In genomic region chr14:34023824-34024767, GRCh38 we compare ENCODE assay signal across 1 cellular context.
A peak's percentile ranks its signal among the peaks of the same experiment; 100 is the strongest.
TF ChIP-seq lines count a peak whose summit lies in the region.

No MANE protein-coding gene starts in this region.

TF ChIP-seq in HepG2, 621 proteins besides CTCF, POLR2A, EP300 and RAD21 (continued from another document and continues in another):
- TF ChIP-seq GRHL1 (CRISPR knock-in tag; conservative IDR thresholded peaks at IDR 0.05): no peak
- peak; percentile 91 for TF ChIP-seq ZSCAN5A (CRISPR knock-in tag; IDR thresholded peaks at IDR 0.05; ENCODE audit: borderline replicate concordance)
- TF ChIP-seq ZC3H4 (CRISPR knock-in tag; IDR thresholded peaks at IDR 0.05; ENCODE audit: borderline replicate concordance): peak; percentile 46; the same call in 1 of the 2 replicates
- TF ChIP-seq ZNF383 (CRISPR knock-in tag; IDR thresholded peaks at IDR 0.05; ENCODE audit: borderline replicate concordance): no peak; the same call in 1 of the 2 replicates
- TF ChIP-seq ZBTB21 (CRISPR knock-in tag; IDR thresholded peaks at IDR 0.05): 0 out of 2 replicates have a peak, but pooled peaks have one; percentile 17
- TF ChIP-seq ZBTB20 (CRISPR knock-in tag; IDR thresholded peaks at IDR 0.05; ENCODE audit: borderline replicate concordance, low read depth): 0 out of 2 replicates have a peak, but pooled peaks have one; percentile 35
- TF ChIP-seq ONECUT2 (CRISPR knock-in tag; IDR thresholded peaks at IDR 0.05): peak; percentile 23; the same call in 1 of the 2 replicates
- TF ChIP-seq NFAT5 (CRISPR knock-in tag; IDR thresholded peaks at IDR 0.05): no peak
- no peak for TF ChIP-seq XBP1 (CRISPR knock-in tag; IDR thresholded peaks at IDR 0.05)
- TF ChIP-seq KLF11 (CRISPR knock-in tag; IDR thresholded peaks at IDR 0.05): peak; percentile 15
- no peak for TF ChIP-seq ZBTB14 (CRISPR knock-in tag; IDR thresholded peaks at IDR 0.05)
- TF ChIP-seq MIER2 (CRISPR knock-in tag; IDR thresholded peaks at IDR 0.05): peak; percentile 76
- TF ChIP-seq ETV5 (CRISPR knock-in tag; IDR thresholded peaks at IDR 0.05; ENCODE audit: borderline replicate concordance): peak; percentile 97
- TF ChIP-seq NCOA5 (CRISPR knock-in tag; IDR thresholded peaks at IDR 0.05): no peak
- TF ChIP-seq CENPT (CRISPR knock-in tag; IDR thresholded peaks at IDR 0.05; ENCODE audit: low read depth): no peak
- TF ChIP-seq FOXP1 (IDR thresholded peaks at IDR 0.05): peak; percentile 73
- TF ChIP-seq FOXP1 (CRISPR knock-in tag; IDR thresholded peaks at IDR 0.05): peak; percentile 91
- TF ChIP-seq SATB2 (CRISPR knock-in tag; IDR thresholded peaks at IDR 0.05): peak; percentile 85
- TF ChIP-seq IKZF4 (CRISPR knock-in tag; IDR thresholded peaks at IDR 0.05; ENCODE audit: borderline replicate concordance, low read depth, not compliant biosample characterization): peak; percentile 57
- TF ChIP-seq KAT8 (CRISPR knock-in tag; IDR thresholded peaks at IDR 0.05): peak; percentile 70
- peak; percentile 64; the same call in 1 of the 2 replicates for TF ChIP-seq MAX (IDR thresholded peaks at IDR 0.05)
- TF ChIP-seq SAP130 (CRISPR knock-in tag; IDR thresholded peaks at IDR 0.05; ENCODE audit: low read depth): peak; percentile 91
- no peak for TF ChIP-seq ZNF10 (CRISPR knock-in tag; IDR thresholded peaks at IDR 0.05; ENCODE audit: borderline replicate concordance, low read depth)
- TF ChIP-seq ZBTB39 (CRISPR knock-in tag; IDR thresholded peaks at IDR 0.05): no peak; the same call in 1 of the 2 replicates
- no peak for TF ChIP-seq ZNF362 (CRISPR knock-in tag; IDR thresholded peaks at IDR 0.05; ENCODE audit: borderline replicate concordance)
- no peak for TF ChIP-seq PHB2 (IDR thresholded peaks at IDR 0.05; ENCODE audit: partially characterized antibody)
- TF ChIP-seq ZNF724P (CRISPR knock-in tag; IDR thresholded peaks at IDR 0.05; ENCODE audit: borderline replicate concordance): no peak
- peak; percentile 89 for TF ChIP-seq FOSL2 (CRISPR knock-in tag; IDR thresholded peaks at IDR 0.05)
- TF ChIP-seq TGIF2 (CRISPR knock-in tag; IDR thresholded peaks at IDR 0.05): 0 out of 2 replicates have a peak, but pooled peaks have one; percentile 38
- no peak for TF ChIP-seq TAF15 (IDR thresholded peaks at IDR 0.05; ENCODE audit: low read depth, low read length, poor library complexity, severe bottlenecking)
- TF ChIP-seq MBNL3 (CRISPR knock-in tag; conservative IDR thresholded peaks at IDR 0.05): no peak
- no peak for TF ChIP-seq CAMTA2 (CRISPR knock-in tag; IDR thresholded peaks at IDR 0.05; ENCODE audit: borderline replicate concordance)
- no peak for TF ChIP-seq PRDM4 (CRISPR knock-in tag; IDR thresholded peaks at IDR 0.05; ENCODE audit: borderline replicate concordance)
- TF ChIP-seq THAP8 (CRISPR knock-in tag; IDR thresholded peaks at IDR 0.05; ENCODE audit: borderline replicate concordance): no peak
- TF ChIP-seq ZFP41 (CRISPR knock-in tag; IDR thresholded peaks at IDR 0.05; ENCODE audit: borderline replicate concordance): no peak
- no peak for TF ChIP-seq AKAP8 (CRISPR knock-in tag; IDR thresholded peaks at IDR 0.05)
- TF ChIP-seq ZFP1 (CRISPR knock-in tag; IDR thresholded peaks at IDR 0.05): peak; percentile 72; the same call in 1 of the 2 replicates
- TF ChIP-seq KLF13 (CRISPR knock-in tag; IDR thresholded peaks at IDR 0.05): no peak
